1 cellular context compared by ENCODE assay signal in genomic region chr17:64599187-64599676, GRCh38.
TF ChIP-seq lines count a peak whose summit lies in the region.

No MANE protein-coding gene starts in this region.

TF ChIP-seq in K562, 482 proteins besides CTCF, POLR2A, EP300 and RAD21 (continued from another document and continues in another):
- no peak for TF ChIP-seq CHD7 (IDR thresholded peaks at IDR 0.05; ENCODE audit: low read depth, low read length)
- TF ChIP-seq MGA (IDR thresholded peaks at IDR 0.05) = no peak
- TF ChIP-seq CBFA2T3 (IDR thresholded peaks at IDR 0.05) = no peak
- TF ChIP-seq HLTF (IDR thresholded peaks at IDR 0.05) = 0 out of 2 replicates have a peak, but pooled peaks have one; percentile 10
- no peak for TF ChIP-seq HMG20A (CRISPR knock-in tag; conservative IDR thresholded peaks at IDR 0.05)
- no peak for TF ChIP-seq ID3 (CRISPR knock-in tag; IDR thresholded peaks at IDR 0.05)
- no peak for TF ChIP-seq ID3 (tag; IDR thresholded peaks at IDR 0.05)
- TF ChIP-seq E2F6 (IDR thresholded peaks at IDR 0.05; ENCODE audit: borderline replicate concordance in 1 of 2, extremely low read depth in 1 of 2, insufficient read depth in 1 of 2, insufficient read length in 1 of 2, low read depth in 1 of 2, low read length in 1 of 2, poor library complexity in 1 of 2, severe bottlenecking in 1 of 2) = peak in 1 of 2 experiments; percentile 36
- TF ChIP-seq TAF7 (tag; IDR thresholded peaks at IDR 0.05) = peak; percentile 73; the same call in 1 of the 2 replicates
- no peak for TF ChIP-seq DDX20 (tag; IDR thresholded peaks at IDR 0.05; ENCODE audit: low read depth)
- no peak for TF ChIP-seq TSC22D4 (tag; IDR thresholded peaks at IDR 0.05)
- no peak for TF ChIP-seq RAD51 (IDR thresholded peaks at IDR 0.05; ENCODE audit: borderline replicate concordance, low read depth)
- TF ChIP-seq ATF4 (CRISPR knock-in tag; IDR thresholded peaks at IDR 0.05) = no peak
- TF ChIP-seq ZNF766 (CRISPR knock-in tag; conservative IDR thresholded peaks at IDR 0.05) = 0 out of 2 replicates have a peak, but pooled peaks have one; percentile 36
- peak; percentile 46 to 78; a peak in 2 of 4 replicates for TF ChIP-seq UBTF (IDR thresholded peaks at IDR 0.05; ENCODE audit: borderline replicate concordance in 1 of 2, low read depth in 2 of 2, low read length in 2 of 2)
- peak; percentile 26 to 35; a peak in 2 of 4 replicates for TF ChIP-seq MNT (conservative IDR thresholded peaks at IDR 0.05)
- no peak for TF ChIP-seq RBM22 (IDR thresholded peaks at IDR 0.05; ENCODE audit: low read depth, low read length, poor library complexity, severe bottlenecking)
- no peak for TF ChIP-seq ADNP (tag; IDR thresholded peaks at IDR 0.05)
- TF ChIP-seq CREM (IDR thresholded peaks at IDR 0.05; ENCODE audit: low read depth) = 0 out of 2 replicates have a peak, but pooled peaks have one; percentile 6
- TF ChIP-seq TCF3 (CRISPR knock-in tag; IDR thresholded peaks at IDR 0.05) = no peak; the same call in 1 of the 2 replicates
